In genomic region chr2:155372969-155373368, GRCh38 we compare ENCODE assay signal across 8 cellular contexts.
DNase-seq lines count a peak whose midpoint lies in the region; ATAC-seq and FAIRE-seq lines count a peak whose summit lies in the region.

No MANE protein-coding gene starts in this region.

- ATAC-seq in GM21723 (IDR thresholded peaks at IDR 0.05; ENCODE audit: unreplicated experiment) = no peak

- DNase-seq in NCI-H1092 treated with DMSO at 0.1 percent for 48 hours (lab: John Stamatoyannopoulos, UW) (peak; percentile 28), NCI-H1092 (lab: John Stamatoyannopoulos, UW) (no peak), NCI-H82 (lab: John Stamatoyannopoulos, UW) (peak; percentile 55), dedifferentiated amniotic fluid mesenchymal stem cell (ENCODE audit: extremely low spot score) (peak; percentile 30), stromal cell of bone marrow (ENCODE audit: low read depth) (peak; percentile 9), RCC 7860 (ENCODE audit: low spot score) (no peak)
- DNase-seq in stimulated activated CD8-positive, alpha-beta memory T cell treated with anti-CD3 and anti-CD28 coated beads, Interleukin-4, amount 100 ng/mL, for 48 hours = no peak

- no peak for FAIRE-seq in RCC 7860 (lab: Jason Lieb, UNC)

Comparison
In these comparisons a context has a peak if more than half of its experiments do, and no peak if none do; other contexts are left out.
1. DNase-seq: peak in NCI-H1092 treated with DMSO at 0.1 percent for 48 hours (single experiment), NCI-H82 (single experiment), dedifferentiated amniotic fluid mesenchymal stem cell (single experiment) and stromal cell of bone marrow (single experiment); none in NCI-H1092 (single experiment), stimulated activated CD8-positive, alpha-beta memory T cell treated with anti-CD3 and anti-CD28 coated beads, Interleukin-4, amount 100 ng/mL, for 48 hours (single experiment) and RCC 7860 (single experiment).